Comparison of ENCODE assay signal across 11 cellular contexts in the genomic region with DNA sequence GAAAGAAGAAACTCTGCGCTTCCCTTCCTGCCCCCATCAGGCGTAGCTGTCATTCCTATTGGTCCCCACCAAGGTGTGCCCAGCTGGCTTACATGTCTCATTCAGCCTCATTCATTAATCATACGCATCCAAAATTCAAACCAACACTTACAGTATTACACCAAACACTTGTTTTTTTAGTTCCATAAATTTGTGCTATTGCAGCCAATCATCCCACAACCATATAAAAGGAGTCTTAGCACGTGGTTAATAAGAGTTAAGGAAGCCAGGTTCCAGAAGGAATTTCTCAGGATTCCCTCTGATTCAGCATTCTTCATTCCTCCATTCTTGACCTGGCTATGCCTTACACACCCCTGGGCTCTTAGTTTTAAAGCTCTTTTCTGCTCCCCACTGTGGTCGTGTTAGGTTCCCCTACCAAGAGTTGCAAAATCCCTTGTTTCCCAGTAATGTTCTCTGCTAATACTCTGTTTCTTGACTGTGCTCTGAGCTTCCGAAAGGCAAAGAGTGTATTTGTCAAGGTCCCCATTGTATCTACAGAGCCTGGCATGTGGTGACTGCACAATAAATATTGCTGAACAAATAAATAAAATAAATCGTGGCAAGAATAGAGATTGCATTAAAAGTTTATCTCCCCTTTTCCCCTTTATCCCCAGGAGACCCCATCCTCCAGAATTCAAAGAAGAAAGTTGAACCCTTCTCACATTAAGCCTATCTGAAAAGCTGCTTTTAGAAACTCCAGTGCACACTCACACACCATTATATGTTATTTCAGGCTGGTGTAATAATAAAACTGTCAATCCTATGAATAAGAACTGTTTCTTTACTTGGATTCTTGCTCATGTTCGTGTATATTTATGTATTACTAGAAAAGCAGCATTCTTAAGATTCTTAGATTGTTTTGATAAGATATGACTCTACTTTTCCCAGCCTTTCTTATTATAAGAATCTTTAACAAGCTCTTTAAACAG.
A peak's percentile ranks its signal among the peaks of the same experiment; 100 is the strongest.
DNase-seq lines count a peak whose midpoint lies in the region; ATAC-seq and TF ChIP-seq lines count a peak whose summit lies in the region.
"Had no signal": no experiment of that assay in that cellular context is flagged by ENCODE, and none has a peak within 500 bp of the region (broad histone marks: within the 10 kb centered on the region; RNA-seq: fewer than 3 reads in every experiment).

No MANE protein-coding gene starts in this region.

- DNase-seq in AG04450 (ENCODE audit: low read depth, low spot score): peak; percentile 37
- peak; percentile 52 for DNase-seq in HT1080 (ENCODE audit: low read depth)
- DNase-seq in brain pericyte (ENCODE audit: low read depth, low spot score): peak; percentile 20
- peak; percentile 65 for DNase-seq in kidney tubule cell (ENCODE audit: low spot score)
- no peak for DNase-seq in activated naive CD4-positive, alpha-beta T cell treated with anti-CD3 and anti-CD28 coated beads, Interleukin-2, amount 50 U/mL, for 72 hours (ENCODE audit: low spot score in 2 of 2)
- no peak for DNase-seq in stimulated activated naive CD4-positive, alpha-beta T cell (lab: John Stamatoyannopoulos, UW)
- DNase-seq in NCI-H748 (lab: John Stamatoyannopoulos, UW; ENCODE audit: unreplicated experiment): no peak
- no peak for DNase-seq in NCI-H2029 treated with DMSO at 0.1 percent for 48 hours (lab: John Stamatoyannopoulos, UW)
- DNase-seq: C1 segment of cervical spinal cord; effector memory CD4-positive, alpha-beta T cell; NCI-H2029 had no signal

- no peak overlapping the region for H3K27ac Mint-ChIP-seq in activated naive CD4-positive, alpha-beta T cell treated with anti-CD3 and anti-CD28 coated beads, Interleukin-2, amount 50 U/mL, for 72 hours

- H3K27me3 ChIP-seq in AG04450 (ENCODE audit: control insufficient read depth, insufficient read depth, low read length): no peaks in the 10 kb centered on the region

- POLR2A ChIA-PET in AG04450 (lab: Yijun Ruan, JAX): interaction anchor here (0.7 to 0.8 kb wide), 2 partner anchors 500 to 969 kb away, joined by 3 read pairs; no protein-coding TSS in a partner anchor

- H3K9me3 Mint-ChIP-seq in activated naive CD4-positive, alpha-beta T cell treated with anti-CD3 and anti-CD28 coated beads, Interleukin-2, amount 50 U/mL, for 72 hours: peaks cover 6% of the 10 kb centered on the region in 2 donors

- CTCF ChIA-PET in AG04450 (lab: Charles Lee): interaction anchor here (2.1 kb wide), 1 partner anchor 508 kb away, joined by 9 read pairs; no protein-coding TSS in a partner anchor

- no peak for ATAC-seq in activated naive CD4-positive, alpha-beta T cell treated with anti-CD3 and anti-CD28 coated beads, Interleukin-2, amount 50 U/mL, for 72 hours

- TF ChIP-seq CTCF in AG04450 (IDR thresholded peaks at IDR 0.05; ENCODE audit: low read depth, low read length): no peak

- no peaks in the 10 kb centered on the region for H3K36me3 Mint-ChIP-seq in activated naive CD4-positive, alpha-beta T cell treated with anti-CD3 and anti-CD28 coated beads, Interleukin-2, amount 50 U/mL, for 72 hours

- no peaks in the 10 kb centered on the region for H3K9me3 ChIP-seq in AG04450 (ENCODE audit: control insufficient read depth, insufficient read depth, low read length)

- H3K4me3 ChIP-seq in AG04450 (ENCODE audit: low read depth, low read length): no peak overlapping the region

- H3K27ac ChIP-seq in AG04450 (ENCODE audit: low read depth, low read length): peak overlapping the region; percentile 49

Comparison
In these comparisons a context has a peak if more than half of its experiments do, and no peak if none do; other contexts are left out.
1. DNase-seq: peak in AG04450 (single experiment), HT1080 (single experiment), brain pericyte (single experiment) and kidney tubule cell (single experiment); none in activated naive CD4-positive, alpha-beta T cell treated with anti-CD3 and anti-CD28 coated beads, Interleukin-2, amount 50 U/mL, for 72 hours (0 of 2), stimulated activated naive CD4-positive, alpha-beta T cell (0 of 6), NCI-H748 (single experiment) and NCI-H2029 treated with DMSO at 0.1 percent for 48 hours (single experiment).